ENCODE assay signal across 20 cellular contexts in genomic region chr15:32067115-32067514, GRCh38. TPM values are rescaled to one million over a fixed set of nuclear protein-coding genes. Genes with fewer than 3 reads are reported as not detected.
DNase-seq lines count a peak whose midpoint lies in the region; ATAC-seq, FAIRE-seq and TF ChIP-seq lines count a peak whose summit lies in the region.
"Had no signal": no experiment of that assay in that cellular context is flagged by ENCODE, and none has a peak within 500 bp of the region (broad histone marks: within the 10 kb centered on the region; RNA-seq: fewer than 3 reads in every experiment).

No MANE protein-coding gene starts in this region.

- H3K27me3 ChIP-seq in gastrocnemius medialis = no peaks in the 10 kb centered on the region
- H3K27me3 ChIP-seq: BLaER1 had no signal

- ATAC-seq in A549 (no peak), WTC11 (no peak), gastrocnemius medialis (no peak)
- ATAC-seq: GM12878, GM23338, HCT116 had no signal

- H3K27me3 Mint-ChIP-seq in WTC11 (ENCODE audit: low read depth) = 0 out of 2 replicates have a peak, but pooled peaks cover 2% of the 10 kb centered on the region
- H3K27me3 Mint-ChIP-seq in CD14-positive monocyte (ENCODE audit: low read depth in 3 of 3) = peaks cover 0 to 1% (median 1%) of the 10 kb centered on the region in 3 donors
- H3K27me3 Mint-ChIP-seq: B cell had no signal

- no peak overlapping the region for H3K27ac Mint-ChIP-seq in WTC11
- H3K27ac Mint-ChIP-seq in CD14-positive monocyte = no peak overlapping the region
- H3K27ac Mint-ChIP-seq: B cell; CD4-positive, alpha-beta T cell; CD8-positive, alpha-beta memory T cell; GM23338; H9; HFFc6 had no signal

- TF ChIP-seq CTCF in A549 (IDR thresholded peaks at IDR 0.05) = no peak
- no peak for TF ChIP-seq CTCF in HEK293 (tag by site-specific recombination; IDR thresholded peaks at IDR 0.05)
- TF ChIP-seq CTCF in WTC11 (IDR thresholded peaks at IDR 0.05) = no peak
- no peak for TF ChIP-seq CTCF in CD14-positive monocyte (IDR thresholded peaks at IDR 0.05)
- TF ChIP-seq CTCF in gastrocnemius medialis (IDR thresholded peaks at IDR 0.05 in 4 of 5, conservative IDR thresholded peaks at IDR 0.05 in 1 of 5) = no peak

- POLR2A ChIA-PET in A549 (lab: Yijun Ruan, JAX) (no interaction called here), HEK293 (lab: Yijun Ruan, JAX) (interaction anchor here (0.6 kb wide), 1 partner anchor 31 kb away, joined by 4 read pairs; no protein-coding TSS in a partner anchor), WTC11 (lab: Charles Lee) (no interaction called here)

- peaks cover 74% of the 10 kb centered on the region for H3K9me3 Mint-ChIP-seq in WTC11
- peaks cover 19 to 44% (median 36%) of the 10 kb centered on the region in 7 donors for H3K9me3 Mint-ChIP-seq in CD14-positive monocyte

- no peak overlapping the region for H3K27ac ChIP-seq in A549
- H3K27ac ChIP-seq in HEK293 (ENCODE audit: extremely low read depth, low read depth, low read length) = no peak overlapping the region
- no peak overlapping the region for H3K27ac ChIP-seq in gastrocnemius medialis
- H3K27ac ChIP-seq: BLaER1, C4-2B had no signal

- FAIRE-seq in A549 (lab: Jason Lieb, UNC) = peak; percentile 36
- FAIRE-seq: GM12878 had no signal

- WGBS in A549 (ENCODE audit: missing lambda C conversion rate) = 11% methylated on average over 1 of the region's 1 CpG

- no peaks in the 10 kb centered on the region for H3K4me1 ChIP-seq in A549
- H3K4me1 ChIP-seq in HEK293 (ENCODE audit: control insufficient read depth, insufficient read depth, low read length) = no peaks in the 10 kb centered on the region
- no peaks in the 10 kb centered on the region for H3K4me1 ChIP-seq in gastrocnemius medialis
- H3K4me1 ChIP-seq: BLaER1 had no signal

- no peak overlapping the region for H3K4me3 ChIP-seq in A549
- no peak overlapping the region for H3K4me3 ChIP-seq in HEK293 (ENCODE audit: low read depth, low read length)
- H3K4me3 ChIP-seq in gastrocnemius medialis = no peak overlapping the region
- H3K4me3 ChIP-seq: BLaER1, GM12878, GM23338 had no signal

- no peak overlapping the region for H3K4me2 ChIP-seq in A549
- H3K4me2 ChIP-seq: BLaER1, GM23338 had no signal

- CTCF ChIA-PET in A549 (lab: Yijun Ruan, JAX) (interaction anchor here (1.7 kb wide), 1 partner anchor 89 kb away, joined by 5 read pairs; no protein-coding TSS in a partner anchor), HEK293 (lab: Yijun Ruan, JAX) (no interaction called here), WTC11 (lab: Charles Lee) (interaction anchor here (1.5 kb wide), 1 partner anchor 38 kb away, joined by 3 read pairs; no protein-coding TSS in a partner anchor)

- no peak for TF ChIP-seq RAD21 in A549 (conservative IDR thresholded peaks at IDR 0.05 in 1 of 2, IDR thresholded peaks at IDR 0.05 in 1 of 2)

- H3K36me3 ChIP-seq in HEK293 (ENCODE audit: control insufficient read depth in 2 of 2, insufficient read depth in 1 of 2, low read length in 2 of 2) = no peaks in the 10 kb centered on the region
- H3K36me3 ChIP-seq in gastrocnemius medialis = no peaks in the 10 kb centered on the region

- H3K4me3 Mint-ChIP-seq in WTC11 (no peak overlapping the region), CD14-positive monocyte (no peak overlapping the region)
- H3K4me3 Mint-ChIP-seq: B cell; CD4-positive, alpha-beta T cell; CD8-positive, alpha-beta memory T cell; GM23338; H9; HFFc6 had no signal

- TF ChIP-seq POLR2A in A549 (IDR thresholded peaks at IDR 0.05; ENCODE audit: low read length) (no peak), gastrocnemius medialis (IDR thresholded peaks at IDR 0.05) (no peak)

- DNase-seq in A549 (ENCODE audit: low read depth in 1 of 2, low spot score in 1 of 2) = no peak
- no peak for DNase-seq in WTC11 (ENCODE audit: low spot score)
- DNase-seq in CD14-positive monocyte (ENCODE audit: low spot score) = no peak
- no peak for DNase-seq in gastrocnemius medialis
- no peak for DNase-seq in HK-2 (ENCODE audit: unreplicated experiment)
- DNase-seq: Calu3; CD4-positive, alpha-beta T cell; CD8-positive, alpha-beta memory T cell; DMS79; EL; GDM1; H9; HFFc6 had no signal

- peaks cover 27% of the 10 kb centered on the region for H3K9me3 ChIP-seq in A549
- H3K9me3 ChIP-seq in HEK293 (ENCODE audit: control insufficient read depth, insufficient read depth, low read depth, low read length) = no peaks in the 10 kb centered on the region
- no peaks in the 10 kb centered on the region for H3K9me3 ChIP-seq in gastrocnemius medialis

- in situ Hi-C loops in gastrocnemius medialis (cut with MboI; ENCODE audit: low sequenced_read_pairs in 4 of 4) = no loop called here

- H3K36me3 Mint-ChIP-seq in WTC11 (peaks cover 60% of the 10 kb centered on the region), CD14-positive monocyte (no peaks in the 10 kb centered on the region)
- H3K36me3 Mint-ChIP-seq: CD8-positive, alpha-beta memory T cell had no signal

- intact Hi-C loops in CD14-positive monocyte (cut with micrococcal nuclease) (no loop called here), gastrocnemius medialis (cut with DNase I; ENCODE audit: low total_unique reads) (no loop called here)

- H3K4me1 Mint-ChIP-seq in WTC11 (peaks cover 3% of the 10 kb centered on the region; the same call in 1 of the 2 replicates), CD14-positive monocyte (no peaks in the 10 kb centered on the region)
- H3K4me1 Mint-ChIP-seq: B cell; CD8-positive, alpha-beta memory T cell; GM23338; H9 had no signal

- TF ChIP-seq EP300 in A549 (IDR thresholded peaks at IDR 0.05) = no peak

TF ChIP-seq in A549, 52 proteins besides CTCF, POLR2A, EP300 and RAD21 (continues in another document):
- TF ChIP-seq USF2 (IDR thresholded peaks at IDR 0.05) = no peak
- no peak for TF ChIP-seq KDM1A (IDR thresholded peaks at IDR 0.05; ENCODE audit: low read depth)
- no peak for TF ChIP-seq MAZ (IDR thresholded peaks at IDR 0.05; ENCODE audit: borderline replicate concordance, low read depth, low read length)
- TF ChIP-seq ZC3H11A (IDR thresholded peaks at IDR 0.05) = no peak

TF ChIP-seq in HEK293, 187 proteins besides CTCF, POLR2A, EP300 and RAD21 (continues in another document):
- TF ChIP-seq TRIM28 (IDR thresholded peaks at IDR 0.05; ENCODE audit: borderline replicate concordance, low read length) (peak; percentile 65; the same call in 1 of the 2 replicates), SETDB1 (IDR thresholded peaks at IDR 0.05; ENCODE audit: insufficient read length, low read length) (peak; percentile 68), ZNF768 (tag by site-specific recombination; IDR thresholded peaks at IDR 0.05) (no peak)

TF ChIP-seq in WTC11, 78 proteins besides CTCF, POLR2A, EP300 and RAD21:
- TF ChIP-seq JUN (CRISPR knock-in tag; IDR thresholded peaks at IDR 0.05) (no peak), ZNF317 (CRISPR knock-in tag; IDR thresholded peaks at IDR 0.05; ENCODE audit: borderline replicate concordance, low read depth) (peak; percentile 97)
TF ChIP-seq in WTC11: peak in this region for 1.

RNA-seq across cellular contexts. Expression of gene CHRNA7, which starts 36.8 kb away (rescaled TPM):
- polyA plus RNA-seq in A549 (2011; rRNA removed) (1.4 and 1.8 TPM in 2 replicates), A549 (2017; fragmentation: RNase III; extraction: RNeasy Plus Mini Kit Qiagen cat#74134 plus additional on column Dnase treatment) (1.3 to 1.5 TPM (median 1.3 TPM) in 3 replicates), CD14-positive monocyte (1 to 10 TPM; 1.2 to 2.6 TPM)
- polyA plus RNA-seq in A549 (2012; cell fraction: cytosol; rRNA removed) = 2.4 and 3.7 TPM in 2 replicates
- polyA plus RNA-seq in A549 (2012; cell fraction: nucleus; rRNA removed) = 11.7 and 11.9 TPM in 2 replicates
- 5.2 and 5.7 TPM in 2 replicates for polyA minus RNA-seq in A549 (2011; rRNA and poly(A)+ RNA removed)
- total RNA-seq in WTC11 (2021) (5.6 to 7.8 TPM (median 7.3 TPM) in 3 replicates), gastrocnemius medialis (1 to 10 TPM in 1 of 4 donors, under 1 TPM in 3; 0.35 to 6.5 (median 0.66) TPM)
- total RNA-seq: B cell; CD4-positive, alpha-beta T cell; CD8-positive, alpha-beta memory T cell; GM12878; HFFc6 had no signal
- polyA plus RNA-seq: CD8-positive, alpha-beta memory T cell had no signal
